ENCODE assay signal across 6 cellular contexts in the genomic region with DNA sequence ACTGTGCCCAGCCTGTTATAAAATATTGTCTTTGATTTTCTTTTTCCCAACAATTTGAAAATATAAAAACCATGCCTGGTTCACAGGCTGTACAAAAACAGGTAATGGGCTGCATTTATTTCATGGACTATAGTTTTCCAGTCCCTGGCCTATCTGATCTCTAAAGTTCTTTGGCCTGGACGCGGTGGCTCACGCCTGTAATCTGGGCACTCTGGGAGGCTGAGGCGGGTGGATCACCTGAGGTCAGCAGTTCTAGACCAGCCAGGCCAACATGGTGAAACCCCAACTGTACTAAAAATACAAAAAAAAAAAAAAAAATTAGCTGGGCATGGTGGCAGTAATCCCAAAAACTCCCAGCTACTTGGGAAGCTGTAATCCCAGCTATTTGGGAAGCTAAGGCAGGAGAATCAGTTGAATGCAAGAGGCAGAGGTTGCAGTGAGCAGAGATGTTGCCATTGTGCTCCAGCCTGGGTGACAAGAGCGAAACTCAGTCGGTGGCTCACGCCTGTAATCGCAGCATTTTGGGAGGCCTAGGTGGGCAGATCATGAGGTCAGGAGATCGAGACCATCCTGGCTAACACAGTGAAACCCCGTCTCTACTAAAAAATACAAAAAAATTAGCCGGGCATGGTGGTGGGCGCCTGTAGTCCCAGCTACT. TPM values are rescaled to one million over a fixed set of nuclear protein-coding genes. Genes with fewer than 3 reads are reported as not detected.
A peak's percentile ranks its signal among the peaks of the same experiment; 100 is the strongest.
DNase-seq lines count a peak whose midpoint lies in the region; ATAC-seq and TF ChIP-seq lines count a peak whose summit lies in the region.
"Not testable (repeated sequence)": the region's sequence is repeated elsewhere in the genome, so short reads cannot be mapped to it uniquely, and the experiment has no call there.

No MANE protein-coding gene starts in this region.

- peaks cover 40% of the 10 kb centered on the region for H3K79me2 ChIP-seq in GM23248 (ENCODE audit: insufficient read depth)

- H3K4me3 ChIP-seq in GM23248, adrenal gland, gastrocnemius medialis: not testable (repeated sequence)

- 94 to 100% methylated on average over 11 to 12 of the region's 12 CpGs for WGBS in GM23248 (ENCODE audit: low coverage in 1 of 2, low lambda C conversion rate in 2 of 2, missing lambda C conversion rate in 2 of 2), 2 experiments
- WGBS in adrenal gland, 4 donors: 89 to 94% (median 91%) methylated on average over 10 to 12 of the region's 12 CpGs

- TF ChIP-seq POLR2A in adrenal gland (IDR thresholded peaks at IDR 0.05); gastrocnemius medialis (IDR thresholded peaks at IDR 0.05): not testable (repeated sequence)

- H2AFZ ChIP-seq in GM23248: not testable (repeated sequence)

- not testable (repeated sequence) for H3F3A ChIP-seq in GM23248 (ENCODE audit: insufficient read depth)

- ATAC-seq in Right ventricle myocardium superior (ENCODE audit: poor library complexity) (peak; percentile 40), left lobe of liver (peak; percentile 49), gastrocnemius medialis (peak; percentile 46 to 64)

- H3K9me3 ChIP-seq in GM23248 (ENCODE audit: low read depth); adrenal gland (replicated peaks in 1 of 3); gastrocnemius medialis: not testable (repeated sequence)

- TF ChIP-seq CTCF in adrenal gland (IDR thresholded peaks at IDR 0.05); gastrocnemius medialis (IDR thresholded peaks at IDR 0.05 in 4 of 5, conservative IDR thresholded peaks at IDR 0.05 in 1 of 5): not testable (repeated sequence)

- in situ Hi-C loops in GM23248 (cut with MboI); gastrocnemius medialis (cut with MboI; ENCODE audit: low sequenced_read_pairs in 4 of 4): not testable (repeated sequence)

- H3K9me2 ChIP-seq in GM23248 (ENCODE audit: insufficient read depth): not testable (repeated sequence)

- not testable (repeated sequence) for H3K4me2 ChIP-seq in GM23248 (ENCODE audit: unreplicated experiment)

- not testable (repeated sequence) for H4K20me1 ChIP-seq in GM23248 (ENCODE audit: insufficient read depth)

- not testable (repeated sequence) for H3K27ac ChIP-seq in GM23248, adrenal gland, gastrocnemius medialis

- H3K9ac ChIP-seq in GM23248: not testable (repeated sequence)

- intact Hi-C loops in adrenal gland (cut with DNase I): loop anchor here in 1 of 2 donors (10.0 kb wide), 1 partner anchor 62 kb away; the partner anchor contains the start of genes SNAP23 and ZNF106
- intact Hi-C loops in Right ventricle myocardium superior (cut with DNase I); gastrocnemius medialis (cut with DNase I; ENCODE audit: low total_unique reads): not testable (repeated sequence)

- DNase-seq in GM23248 (peak; percentile 23), adrenal gland (peak in 4 of 7 donors; percentile 23 to 70 (median 40)), myocyte (ENCODE audit: low read depth) (peak; percentile 22), gastrocnemius medialis (peak in 1 of 2 donors; percentile 33)
- DNase-seq in Right ventricle myocardium superior; left lobe of liver (ENCODE audit: low spot score): not testable (repeated sequence)

- not testable (repeated sequence) for H3K4me1 ChIP-seq in GM23248 (ENCODE audit: insufficient read depth); adrenal gland (replicated peaks in 1 of 2); gastrocnemius medialis

- not testable (repeated sequence) for H3K27me3 ChIP-seq in GM23248 (replicated peaks; ENCODE audit: insufficient read depth); adrenal gland; gastrocnemius medialis

- H3K36me3 ChIP-seq in GM23248 (ENCODE audit: low read depth) (peaks cover 24% of the 10 kb centered on the region), adrenal gland (replicated peaks in 1 of 2) (peaks cover 0 to 29% of the 10 kb centered on the region in 2 donors), gastrocnemius medialis (peaks cover 0 to 33% of the 10 kb centered on the region in 2 donors)

RNA-seq across cellular contexts. Expression of gene HAUS2, which starts 8.0 kb away (rescaled TPM):
- total RNA-seq in GM23248 (2014; rRNA removed; shearing (Covaris generic)): 41.9 and 47.8 TPM in 2 replicates
- polyA plus RNA-seq in GM23248 (2016; fragmentation: Nextera tagmentation; extraction: Ambion mirVana) (22.1 and 26.7 TPM in 2 replicates), adrenal gland (10 to 100 TPM in 1 of 3 donors, 1 to 10 TPM in 2; 5.8 to 28.2 (median 6.2) TPM)
- total RNA-seq in adrenal gland (10 to 100 TPM; 13.0 to 57.9 (median 19.0) TPM), Right ventricle myocardium superior (9.1 TPM), left lobe of liver (4.8 TPM), myocyte (18.0 and 18.7 TPM in 2 replicates), gastrocnemius medialis (10 to 100 TPM; 24.7 to 31.9 (median 27.8) TPM)
- polyA plus RNA-seq in myocyte (2012): 9.7 TPM

RNA-seq across cellular contexts. Expression of gene LRRC57, which starts 8.1 kb away (rescaled TPM):
- total RNA-seq in GM23248 (2014; rRNA removed; shearing (Covaris generic)): 15.1 and 18.1 TPM in 2 replicates
- polyA plus RNA-seq in GM23248 (2016; fragmentation: Nextera tagmentation; extraction: Ambion mirVana) (14.1 and 14.4 TPM in 2 replicates), adrenal gland (10 to 100 TPM in 1 of 3 donors, 1 to 10 TPM in 2; 3.3 to 13.7 (median 5.7) TPM)
- total RNA-seq in adrenal gland (10 to 100 TPM in 6 of 8 donors, 1 to 10 TPM in 2; 7.1 to 26.2 (median 17.8) TPM), Right ventricle myocardium superior (11.9 TPM), left lobe of liver (8.4 TPM), myocyte (9.5 and 11.1 TPM in 2 replicates), gastrocnemius medialis (10 to 100 TPM in 2 of 4 donors, 1 to 10 TPM in 2; 6.0 to 15.4 (median 10.0) TPM)
- polyA plus RNA-seq in myocyte (2012): 15.6 TPM

RNA-seq across cellular contexts. Expression of gene STARD9, which starts 18.7 kb away (rescaled TPM):
- total RNA-seq in GM23248 (2014; rRNA removed; shearing (Covaris generic)): 1.4 and 2.1 TPM in 2 replicates
- polyA plus RNA-seq in GM23248 (2016; fragmentation: Nextera tagmentation; extraction: Ambion mirVana) (0.34 and 0.60 TPM in 2 replicates), adrenal gland (1 to 10 TPM in 2 of 3 donors, under 1 TPM in 1; 0.71 to 6.8 (median 4.5) TPM)
- total RNA-seq in adrenal gland (1 to 10 TPM; 1.2 to 8.7 (median 2.7) TPM), Right ventricle myocardium superior (5.4 TPM), left lobe of liver (0.91 TPM), myocyte (5.4 and 10.1 TPM in 2 replicates), gastrocnemius medialis (1 to 10 TPM; 1.6 to 3.5 (median 2.0) TPM)
- polyA plus RNA-seq in myocyte (2012): 4.4 TPM
